16 cellular contexts compared by ENCODE assay signal in the genomic region with DNA sequence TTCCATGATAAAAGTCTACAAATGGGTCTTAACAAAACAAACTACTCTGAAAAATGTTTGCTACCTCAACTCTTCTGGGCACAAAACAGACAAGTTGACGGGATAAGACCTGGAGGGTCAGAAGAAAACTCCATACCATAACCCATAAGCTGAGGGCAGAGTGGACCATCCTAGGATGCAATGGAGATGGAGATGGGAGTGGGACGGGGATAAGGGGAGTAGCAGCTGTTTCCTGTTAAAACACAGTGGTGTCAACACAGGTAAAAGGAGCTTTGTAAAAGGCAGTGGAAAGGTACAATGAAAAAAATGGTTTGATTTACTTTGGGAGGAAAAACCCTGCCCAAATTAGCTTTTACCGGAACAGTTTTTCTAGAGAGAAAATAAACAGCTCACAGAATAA. TPM values are rescaled to one million over a fixed set of nuclear protein-coding genes. Genes with fewer than 3 reads are reported as not detected.
DNase-seq lines count a peak whose midpoint lies in the region; ATAC-seq, FAIRE-seq and TF ChIP-seq lines count a peak whose summit lies in the region.
"Had no signal": no experiment of that assay in that cellular context is flagged by ENCODE, and none has a peak within 500 bp of the region (broad histone marks: within the 10 kb centered on the region; RNA-seq: fewer than 3 reads in every experiment).

No MANE protein-coding gene starts in this region.

- POLR2A ChIA-PET in A549 (lab: Yijun Ruan, JAX) = interaction anchor here (1.0 kb wide), 1 partner anchor 43 kb away, joined by 4 read pairs; no protein-coding TSS in a partner anchor

- H3K27me3 ChIP-seq in mammary epithelial cell (ENCODE audit: insufficient read depth, low read length) = no peaks in the 10 kb centered on the region
- H3K27me3 ChIP-seq: BE2C, MG63, SJSA1 had no signal

- no peaks in the 10 kb centered on the region for H3K9me3 Mint-ChIP-seq in mesothelial cell of epicardium
- H3K9me3 Mint-ChIP-seq: CD4-positive, alpha-beta T cell had no signal

- H3K9ac ChIP-seq in mammary epithelial cell (ENCODE audit: insufficient read depth, low read length) = no peak overlapping the region

- dilution Hi-C loops in mammary epithelial cell (cut with HindIII; ENCODE audit: low sequenced_read_pairs) = no loop called here

- no peak overlapping the region for H2AFZ ChIP-seq in mammary epithelial cell (ENCODE audit: low read depth, low read length)

- FAIRE-seq in A549 (lab: Jason Lieb, UNC) = no peak
- FAIRE-seq: H1 had no signal

- 59% methylated on average over 3 of the region's 3 CpGs for WGBS in A549 (ENCODE audit: missing lambda C conversion rate)
- WGBS in mammary epithelial cell (ENCODE audit: low coverage, missing lambda C conversion rate) = 72% methylated on average over 3 of the region's 3 CpGs

- peak overlapping the region; percentile 71 to 89 for H3K27ac ChIP-seq in A549
- peak overlapping the region; percentile 69 for H3K27ac ChIP-seq in mammary epithelial cell (ENCODE audit: insufficient read depth, low read depth, low read length)
- H3K27ac ChIP-seq in substantia nigra (ENCODE audit: low read depth, low read length, poor library complexity, severe bottlenecking) = no peak overlapping the region
- H3K27ac ChIP-seq: RWPE1, SJSA1 had no signal

- no peak for TF ChIP-seq POLR2A in A549 (IDR thresholded peaks at IDR 0.05; ENCODE audit: low read length)

- no peak for TF ChIP-seq CTCF in A549 (IDR thresholded peaks at IDR 0.05)
- no peak for TF ChIP-seq CTCF in mammary epithelial cell (conservative IDR thresholded peaks at IDR 0.05 in 1 of 2, IDR thresholded peaks at IDR 0.05 in 1 of 2; ENCODE audit: extremely low read depth in 1 of 2, insufficient read depth in 1 of 2, low read depth in 1 of 2, low read length in 2 of 2)
- no peak for TF ChIP-seq CTCF in mesothelial cell of epicardium (IDR thresholded peaks at IDR 0.05; ENCODE audit: unreplicated experiment)

- peak overlapping the region; percentile 82 for H3K27ac Mint-ChIP-seq in mesothelial cell of epicardium
- H3K27ac Mint-ChIP-seq: CD4-positive, alpha-beta T cell had no signal

- H3K36me3 ChIP-seq in mammary epithelial cell (ENCODE audit: insufficient read depth, low read length) = peaks cover 41% of the 10 kb centered on the region
- H3K36me3 ChIP-seq: BE2C, MG63 had no signal

- ATAC-seq in A549 = no peak; a peak in 1 of 6 replicates

- no peak for DNase-seq in A549 (ENCODE audit: low read depth in 1 of 2, low spot score in 1 of 2)
- DNase-seq in NCI-H69 (lab: John Stamatoyannopoulos, UW) = peak; percentile 19
- no peak for DNase-seq in mammary epithelial cell
- no peak for DNase-seq in mesothelial cell of epicardium (ENCODE audit: low spot score in 2 of 2, unreplicated experiment in 2 of 2)
- DNase-seq in NCI-H1436 (lab: John Stamatoyannopoulos, UW) = no peak
- DNase-seq in substantia nigra (lab: John Stamatoyannopoulos, UW) = no peak
- DNase-seq in T-helper 2 cell = no peak
- DNase-seq: CD4-positive, alpha-beta T cell; DMS79 treated with DMSO at 0.1 percent for 48 hours; NCI-H1092 treated with DMSO at 0.1 percent for 48 hours; NCI-H345 had no signal

- H3K4me1 Mint-ChIP-seq in mesothelial cell of epicardium = peaks cover 42% of the 10 kb centered on the region

- TF ChIP-seq RAD21 in A549 (conservative IDR thresholded peaks at IDR 0.05 in 1 of 2, IDR thresholded peaks at IDR 0.05 in 1 of 2) = no peak

- H4K20me1 ChIP-seq in mammary epithelial cell (ENCODE audit: insufficient read depth, low read length) = no peaks in the 10 kb centered on the region

- CTCF ChIA-PET in A549 (lab: Yijun Ruan, JAX) (interaction anchor here (0.6 to 8.4 kb wide), 6 partner anchors 15 to 122 kb away, joined by 3 to 38 read pairs (median 4); a partner anchor contains a TSS), mammary epithelial cell (lab: Charles Lee; ENCODE audit: low non-redundant PET) (no interaction called here)

- in situ Hi-C loops in mammary epithelial cell (cut with MboI; ENCODE audit: low sequenced_read_pairs in 2 of 2) = no loop called here

- peaks cover 38% of the 10 kb centered on the region for H3K36me3 Mint-ChIP-seq in mesothelial cell of epicardium

- H3K27me3 Mint-ChIP-seq in mesothelial cell of epicardium (ENCODE audit: low read depth) = no peaks in the 10 kb centered on the region
- H3K27me3 Mint-ChIP-seq: CD4-positive, alpha-beta T cell had no signal

- H3K4me3 ChIP-seq in A549 = no peak overlapping the region
- no peak overlapping the region for H3K4me3 ChIP-seq in mammary epithelial cell (replicated peaks in 1 of 3; ENCODE audit: insufficient read depth in 1 of 3, low read depth in 2 of 3, low read length in 3 of 3)
- H3K4me3 ChIP-seq: MG63, SJSA1 had no signal

- H3K79me2 ChIP-seq in mammary epithelial cell (ENCODE audit: insufficient read depth, low read length) = peaks cover 18% of the 10 kb centered on the region

- H3K4me1 ChIP-seq in A549 (peaks cover 82% of the 10 kb centered on the region), mammary epithelial cell (ENCODE audit: insufficient read depth, low read length) (peaks cover 19% of the 10 kb centered on the region)

- intact Hi-C loops in mammary epithelial cell (cut with micrococcal nuclease) = loop anchor here (1.0 kb wide), 1 partner anchor 42 kb away; a partner anchor contains a TSS

- no TSS peak for BruUV-seq in mammary epithelial cell (replicated peaks; lab: Mats Ljungman, UMichigan)

- H3K4me3 Mint-ChIP-seq in mesothelial cell of epicardium = no peak overlapping the region
- H3K4me3 Mint-ChIP-seq: CD4-positive, alpha-beta T cell had no signal

- H3K4me2 ChIP-seq in A549 (peak overlapping the region; percentile 63), mammary epithelial cell (ENCODE audit: insufficient read depth, low read depth, low read length) (peak overlapping the region; percentile 58)

- no peak for TF ChIP-seq EP300 in A549 (IDR thresholded peaks at IDR 0.05)

- H3K9me3 ChIP-seq in A549 (no peaks in the 10 kb centered on the region), mammary epithelial cell (replicated peaks; ENCODE audit: insufficient read depth, low read length) (no peaks in the 10 kb centered on the region)
- H3K9me3 ChIP-seq: BE2C, MG63, SJSA1 had no signal

TF ChIP-seq in A549, 52 proteins besides CTCF, POLR2A, EP300 and RAD21:
- TF ChIP-seq HOXA7 (CRISPR knock-in tag; IDR thresholded peaks at IDR 0.05) = no peak

RNA-seq across cellular contexts. Expression of a gene that starts 41.6 kb away (rescaled TPM):
- polyA plus RNA-seq in A549 (2011; rRNA removed) (161 and 236 TPM in 2 replicates), A549 (2017; fragmentation: RNase III; extraction: RNeasy Plus Mini Kit Qiagen cat#74134 plus additional on column Dnase treatment) (136 to 158 TPM (median 146 TPM) in 3 replicates), mammary epithelial cell (110 TPM)
- polyA plus RNA-seq in A549 (2012; cell fraction: cytosol; rRNA removed) = 65.5 and 72.7 TPM in 2 replicates
- polyA plus RNA-seq in A549 (2012; cell fraction: nucleus; rRNA removed) = 146 and 156 TPM in 2 replicates
- 427 and 492 TPM in 2 replicates for polyA minus RNA-seq in A549 (2011; rRNA and poly(A)+ RNA removed)
- total RNA-seq in mammary epithelial cell (100 to 1,000 TPM in 1 of 2 donors, 10 to 100 TPM in 1; 76.4 to 398 TPM), mesothelial cell of epicardium (111 to 122 TPM (median 114 TPM) in 3 replicates)
- 139 TPM for polyA minus RNA-seq in mammary epithelial cell
